Comparison of ENCODE assay signal across 2 cellular contexts in genomic region chr9:133839822-133840329, GRCh38.
TF ChIP-seq lines count a peak whose summit lies in the region.

No MANE protein-coding gene starts in this region.

TF ChIP-seq in IMR-90, 13 proteins besides CTCF, POLR2A, EP300 and RAD21 (continued from another document):
- TF ChIP-seq ELK1 (IDR thresholded peaks at IDR 0.05; ENCODE audit: borderline replicate concordance, low read depth, low read length) (no peak), CEBPB (IDR thresholded peaks at IDR 0.05; ENCODE audit: low read depth, low read length) (peak; percentile 62), FOS (IDR thresholded peaks at IDR 0.05; ENCODE audit: low read depth, low read length) (no peak), RCOR1 (IDR thresholded peaks at IDR 0.05; ENCODE audit: insufficient replicate concordance, low read length) (no peak), SMC3 (IDR thresholded peaks at IDR 0.05; ENCODE audit: low read depth, low read length) (no peak), USF2 (IDR thresholded peaks at IDR 0.05; ENCODE audit: low read depth, low read length) (no peak), MAFK (IDR thresholded peaks at IDR 0.05; ENCODE audit: low read depth, low read length) (no peak)

TF ChIP-seq in liver, 16 proteins besides CTCF, POLR2A, EP300 and RAD21 (continued from another document):
- TF ChIP-seq ZBTB33 (IDR thresholded peaks at IDR 0.05), result no peak
- TF ChIP-seq FOXA1 (IDR thresholded peaks at IDR 0.05), result no peak
- no peak for TF ChIP-seq RXRA (IDR thresholded peaks at IDR 0.05)
